Comparison of ENCODE assay signal across 9 cellular contexts in the genomic region with DNA sequence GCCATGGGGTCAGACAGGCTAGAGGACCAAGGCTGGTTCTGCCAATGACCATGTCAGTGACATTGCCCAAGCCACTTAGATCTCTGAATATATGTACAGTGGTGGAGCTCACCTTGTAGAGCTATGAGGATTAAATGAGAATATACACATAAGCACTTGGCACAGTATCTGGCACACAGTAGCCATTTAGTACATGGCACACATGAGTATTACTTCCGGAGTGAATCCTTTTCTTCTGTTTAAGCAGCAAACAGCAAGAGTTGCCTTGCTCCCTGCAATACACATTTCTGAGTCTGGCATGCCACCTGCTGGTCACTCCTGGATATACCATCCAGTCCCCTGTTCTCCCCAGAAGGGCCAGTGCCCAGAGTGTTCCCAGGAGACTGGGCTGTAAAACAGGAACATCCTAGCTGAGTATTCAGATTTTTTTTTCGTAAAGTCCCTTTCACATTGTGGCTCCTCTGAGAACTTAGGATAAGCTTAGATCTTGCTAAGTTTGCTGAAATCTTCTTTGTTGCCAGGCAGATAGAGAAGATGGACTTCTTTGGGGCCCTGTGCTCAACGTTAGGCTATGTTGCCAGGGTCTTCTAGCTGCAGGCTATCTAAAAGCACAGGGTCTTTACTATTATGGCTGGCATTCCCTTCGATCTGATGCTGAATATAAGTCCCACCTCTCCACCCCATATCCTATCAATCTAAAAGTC.
A peak's percentile ranks its signal among the peaks of the same experiment; 100 is the strongest.
DNase-seq lines count a peak whose midpoint lies in the region; ATAC-seq, FAIRE-seq and TF ChIP-seq lines count a peak whose summit lies in the region.
"Had no signal": no experiment of that assay in that cellular context is flagged by ENCODE, and none has a peak within 500 bp of the region (broad histone marks: within the 10 kb centered on the region; RNA-seq: fewer than 3 reads in every experiment).

No MANE protein-coding gene starts in this region.

- H3K9me3 Mint-ChIP-seq in Calu3 (ENCODE audit: low read depth, unreplicated experiment) (no peaks in the 10 kb centered on the region), mesothelial cell of epicardium (no peaks in the 10 kb centered on the region)
- no peaks in the 10 kb centered on the region for H3K9me3 Mint-ChIP-seq in activated CD8-positive, alpha-beta T cell treated with anti-CD3 and anti-CD28 coated beads, Interleukin-2, amount 10 ng/mL, durations not matched to agents 7 days and 5 days (ENCODE audit: insufficient read depth)
- no peaks in the 10 kb centered on the region for H3K9me3 Mint-ChIP-seq in stimulated activated effector memory CD8-positive, alpha-beta T cell treated with anti-CD3 and anti-CD28 coated beads, Interleukin-12 subunit alpha, Interleukin-12 subunit beta, amount 100 ng/mL, for 72 hours

- H3K4me1 Mint-ChIP-seq in Calu3 (ENCODE audit: low read depth, unreplicated experiment) (no peaks in the 10 kb centered on the region), mesothelial cell of epicardium (peaks cover 7% of the 10 kb centered on the region)
- H3K4me1 Mint-ChIP-seq in activated CD8-positive, alpha-beta T cell treated with anti-CD3 and anti-CD28 coated beads, Interleukin-2, amount 10 ng/mL, durations not matched to agents 7 days and 5 days (ENCODE audit: low read depth), result peaks cover 5% of the 10 kb centered on the region
- H3K4me1 Mint-ChIP-seq in stimulated activated effector memory CD8-positive, alpha-beta T cell treated with anti-CD3 and anti-CD28 coated beads, Interleukin-12 subunit alpha, Interleukin-12 subunit beta, amount 100 ng/mL, for 72 hours, result no peaks in the 10 kb centered on the region

- peak; percentile 88 for FAIRE-seq in endometrium (lab: Jason Lieb, UNC)
- FAIRE-seq: colon had no signal

- H3K27ac Mint-ChIP-seq in Calu3 (ENCODE audit: unreplicated experiment), result no peak overlapping the region
- H3K27ac Mint-ChIP-seq in activated CD8-positive, alpha-beta T cell treated with anti-CD3 and anti-CD28 coated beads, Interleukin-2, amount 10 ng/mL, durations not matched to agents 7 days and 5 days, result no peak overlapping the region
- H3K27ac Mint-ChIP-seq in mesothelial cell of epicardium, result no peak overlapping the region
- no peak overlapping the region for H3K27ac Mint-ChIP-seq in stimulated activated effector memory CD8-positive, alpha-beta T cell treated with anti-CD3 and anti-CD28 coated beads, Interleukin-12 subunit alpha, Interleukin-12 subunit beta, amount 100 ng/mL, for 72 hours

- intact Hi-C loops in Calu3 (cut with micrococcal nuclease; ENCODE audit: unreplicated experiment), result loop anchor here (1.0 to 10.0 kb wide), 4 partner anchors 87 to 454 kb away; no protein-coding TSS in a partner anchor

- TF ChIP-seq CTCF in Calu3 (IDR thresholded peaks at IDR 0.05; ENCODE audit: unreplicated experiment) (peak; percentile 78), mesothelial cell of epicardium (IDR thresholded peaks at IDR 0.05; ENCODE audit: unreplicated experiment) (peak; percentile 91)

- no TSS peak for BruUV-seq in Calu3 (replicated peaks; lab: Mats Ljungman, UMichigan)

- CTCF ChIA-PET in Calu3 (lab: Charles Lee), result interaction anchor here (0.6 to 1.3 kb wide), 5 partner anchors 10 to 524 kb away, joined by 3 to 5 read pairs (median 3); no protein-coding TSS in a partner anchor
- CTCF ChIA-PET in activated CD8-positive, alpha-beta T cell treated with anti-CD3 and anti-CD28 coated beads, Interleukin-2, amount 10 ng/mL, durations not matched to agents 7 days and 5 days (lab: Charles Lee), result interaction anchor here (0.6 to 5.3 kb wide), 12 partner anchors 17 to 476 kb away, joined by 3 to 33 read pairs (median 4); a partner anchor contains a TSS

- POLR2A ChIA-PET in activated CD8-positive, alpha-beta T cell treated with anti-CD3 and anti-CD28 coated beads, Interleukin-2, amount 10 ng/mL, durations not matched to agents 7 days and 5 days (lab: Charles Lee), result no interaction called here

- peaks cover 4% of the 10 kb centered on the region for H3K36me3 Mint-ChIP-seq in Calu3 (ENCODE audit: insufficient read depth, unreplicated experiment)
- no peaks in the 10 kb centered on the region for H3K36me3 Mint-ChIP-seq in activated CD8-positive, alpha-beta T cell treated with anti-CD3 and anti-CD28 coated beads, Interleukin-2, amount 10 ng/mL, durations not matched to agents 7 days and 5 days (ENCODE audit: low read depth)
- no peaks in the 10 kb centered on the region for H3K36me3 Mint-ChIP-seq in mesothelial cell of epicardium
- no peaks in the 10 kb centered on the region for H3K36me3 Mint-ChIP-seq in stimulated activated effector memory CD8-positive, alpha-beta T cell treated with anti-CD3 and anti-CD28 coated beads, Interleukin-12 subunit alpha, Interleukin-12 subunit beta, amount 100 ng/mL, for 72 hours

- peak; percentile 98 for ATAC-seq in GM19463 (IDR thresholded peaks at IDR 0.05; ENCODE audit: unreplicated experiment)
- ATAC-seq in HG03520 (IDR thresholded peaks at IDR 0.05; ENCODE audit: unreplicated experiment), result peak; percentile 95
- peak; percentile 86 for ATAC-seq in activated CD8-positive, alpha-beta T cell treated with anti-CD3 and anti-CD28 coated beads, Interleukin-2, amount 10 ng/mL, durations not matched to agents 7 days and 5 days
- ATAC-seq in stimulated activated effector memory CD8-positive, alpha-beta T cell treated with anti-CD3 and anti-CD28 coated beads, Interleukin-12 subunit alpha, Interleukin-12 subunit beta, amount 100 ng/mL, for 72 hours, result peak; percentile 86

- DNase-seq in Calu3 (peak; percentile 83), NCI-H774 (lab: John Stamatoyannopoulos, UW) (peak; percentile 45), mesothelial cell of epicardium (ENCODE audit: low spot score in 2 of 2, unreplicated experiment in 2 of 2) (peak; percentile 58 to 91)
- peak; percentile 78 for DNase-seq in activated CD8-positive, alpha-beta T cell treated with anti-CD3 and anti-CD28 coated beads, Interleukin-2, amount 10 ng/mL, durations not matched to agents 7 days and 5 days
- peak; percentile 33 to 78 for DNase-seq in stimulated activated effector memory CD8-positive, alpha-beta T cell treated with anti-CD3 and anti-CD28 coated beads, Interleukin-12 subunit alpha, Interleukin-12 subunit beta, amount 100 ng/mL, for 72 hours (ENCODE audit: low spot score in 2 of 2)

- H3K27me3 Mint-ChIP-seq in Calu3 (ENCODE audit: unreplicated experiment), result peaks cover 25% of the 10 kb centered on the region
- peaks cover 6% of the 10 kb centered on the region for H3K27me3 Mint-ChIP-seq in activated CD8-positive, alpha-beta T cell treated with anti-CD3 and anti-CD28 coated beads, Interleukin-2, amount 10 ng/mL, durations not matched to agents 7 days and 5 days (ENCODE audit: low read depth)
- no peaks in the 10 kb centered on the region for H3K27me3 Mint-ChIP-seq in mesothelial cell of epicardium (ENCODE audit: low read depth)

- H3K4me3 Mint-ChIP-seq in Calu3 (ENCODE audit: low read depth, unreplicated experiment) (no peak overlapping the region), mesothelial cell of epicardium (no peak overlapping the region)
- no peak overlapping the region for H3K4me3 Mint-ChIP-seq in activated CD8-positive, alpha-beta T cell treated with anti-CD3 and anti-CD28 coated beads, Interleukin-2, amount 10 ng/mL, durations not matched to agents 7 days and 5 days
- no peak overlapping the region for H3K4me3 Mint-ChIP-seq in stimulated activated effector memory CD8-positive, alpha-beta T cell treated with anti-CD3 and anti-CD28 coated beads, Interleukin-12 subunit alpha, Interleukin-12 subunit beta, amount 100 ng/mL, for 72 hours

Comparison
In these comparisons a context has a peak if more than half of its experiments do, and no peak if none do; other contexts are left out.
1. Peak in every context shown above with its lines: DNase-seq and ATAC-seq.